ENCODE assay signal across 35 cellular contexts in the genomic region with DNA sequence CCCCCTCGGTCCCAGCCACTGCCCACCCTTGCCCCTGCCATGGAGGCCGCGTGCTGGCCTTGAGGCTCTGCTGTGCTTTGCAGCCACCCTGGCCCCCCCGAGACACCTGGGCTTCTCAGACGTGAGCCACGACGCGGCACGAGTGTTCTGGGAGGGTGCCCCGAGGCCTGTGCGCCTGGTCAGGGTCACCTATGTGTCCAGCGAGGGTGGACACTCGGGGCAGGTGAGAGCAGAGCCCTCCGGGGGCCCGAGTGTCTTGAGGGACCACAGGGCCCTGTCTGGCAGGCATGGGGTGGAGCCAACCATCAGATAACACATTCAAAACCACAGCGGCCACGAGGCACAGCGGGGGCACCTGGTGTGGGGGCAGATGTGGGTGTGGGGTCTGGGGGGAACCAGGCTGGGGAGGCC. TPM values are rescaled to one million over a fixed set of nuclear protein-coding genes. Genes with fewer than 3 reads are reported as not detected.
"Had no signal": no experiment of that assay in that cellular context is flagged by ENCODE, and none has a peak within 500 bp of the region (broad histone marks: within the 10 kb centered on the region; RNA-seq: fewer than 3 reads in every experiment).

No MANE protein-coding gene starts in this region.

- H3K9me3 ChIP-seq: adrenal gland, SJCRH30 had no signal

- H3K4me1 ChIP-seq: adrenal gland had no signal

- H3K9me3 Mint-ChIP-seq: activated CD4-positive, alpha-beta T cell treated with anti-CD3 and anti-CD28 coated beads, Interleukin-2, amount 10 ng/mL, durations not matched to agents 24 days and 14 days; activated CD8-positive, alpha-beta T cell treated with anti-CD3 and anti-CD28 coated beads for 36 hours; activated naive CD4-positive, alpha-beta T cell treated with anti-CD3 and anti-CD28 coated beads for 36 hours; activated naive CD4-positive, alpha-beta T cell treated with anti-CD3 and anti-CD28 coated beads, Interleukin-2, amount 50 U/mL, for 72 hours; activated T-cell treated with anti-CD3 and anti-CD28 coated beads, Interleukin-2, amount 50 U/mL, for 24 hours; brain; T-helper 2 cell treated with Interferon-gamma antibody and Interleukin-4, amounts not matched to agents 5 μg/mL and 100 μg/mL, for 36 hours had no signal

- H3K27me3 Mint-ChIP-seq: activated CD4-positive, alpha-beta T cell treated with anti-CD3 and anti-CD28 coated beads, Interleukin-2, amount 10 ng/mL, durations not matched to agents 24 days and 14 days had no signal

- H3K4me3 Mint-ChIP-seq: activated CD4-positive, alpha-beta T cell treated with anti-CD3 and anti-CD28 coated beads, Interleukin-2, amount 10 ng/mL, durations not matched to agents 24 days and 14 days; activated CD8-positive, alpha-beta T cell treated with anti-CD3 and anti-CD28 coated beads for 36 hours; activated naive CD4-positive, alpha-beta T cell treated with anti-CD3 and anti-CD28 coated beads for 36 hours; activated T-cell treated with anti-CD3 and anti-CD28 coated beads, Interleukin-2, amount 50 U/mL, for 24 hours; brain; T-helper 2 cell treated with Interferon-gamma antibody and Interleukin-4, amounts not matched to agents 5 μg/mL and 100 μg/mL, for 36 hours had no signal

- H3K27ac ChIP-seq: adrenal gland, KMS-11, PC-9, RWPE1, SJCRH30, SK-N-MC had no signal

- FAIRE-seq: bronchial epithelial cell, RCC 7860, TTC549 had no signal

- H3K9ac ChIP-seq: KMS-11 had no signal

- H3K36me3 Mint-ChIP-seq: activated naive CD4-positive, alpha-beta T cell treated with anti-CD3 and anti-CD28 coated beads, Interleukin-2, amount 50 U/mL, for 72 hours; brain had no signal

- H3K4me1 Mint-ChIP-seq: activated CD4-positive, alpha-beta T cell treated with anti-CD3 and anti-CD28 coated beads, Interleukin-2, amount 10 ng/mL, durations not matched to agents 24 days and 14 days had no signal

- H3K36me3 ChIP-seq: adrenal gland, SJCRH30 had no signal

- H3K4me2 ChIP-seq: KMS-11, PC-9 had no signal

- H3K4me3 ChIP-seq: adrenal gland, PC-9, SJCRH30, SK-N-MC had no signal

- ATAC-seq: activated CD8-positive, alpha-beta T cell treated with anti-CD3 and anti-CD28 coated beads for 36 hours; activated naive CD4-positive, alpha-beta T cell treated with anti-CD3 and anti-CD28 coated beads, Interleukin-2, amount 50 U/mL, for 72 hours had no signal

- H3K27ac Mint-ChIP-seq: activated CD4-positive, alpha-beta T cell treated with anti-CD3 and anti-CD28 coated beads, Interleukin-2, amount 10 ng/mL, durations not matched to agents 24 days and 14 days; activated CD8-positive, alpha-beta T cell treated with anti-CD3 and anti-CD28 coated beads for 36 hours; activated naive CD4-positive, alpha-beta T cell treated with anti-CD3 and anti-CD28 coated beads for 36 hours; activated naive CD4-positive, alpha-beta T cell treated with anti-CD3 and anti-CD28 coated beads, Interleukin-2, amount 50 U/mL, for 72 hours; activated T-cell treated with anti-CD3 and anti-CD28 coated beads, Interleukin-2, amount 50 U/mL, for 24 hours; brain; T-helper 2 cell treated with Interferon-gamma antibody and Interleukin-4, amounts not matched to agents 5 μg/mL and 100 μg/mL, for 36 hours had no signal

- DNase-seq: activated CD4-positive, alpha-beta T cell treated with anti-CD3 and anti-CD28 coated beads, Interleukin-2, amount 10 ng/mL, durations not matched to agents 24 days and 14 days; activated CD4-positive, alpha-beta T cell treated with anti-CD3 and anti-CD28 coated beads, Interleukin-2, amount 50 U/mL, for 4 hours; activated CD8-positive, alpha-beta T cell treated with anti-CD3 and anti-CD28 coated beads for 36 hours; activated gamma-delta T cell treated with Interleukin-2 at 50 U/mL for 16 hours; activated naive CD4-positive, alpha-beta T cell treated with anti-CD3 and anti-CD28 coated beads for 36 hours; activated T-cell treated with anti-CD3 and anti-CD28 coated beads, Interleukin-2, amount 50 U/mL, for 24 hours; adrenal gland; central memory CD4-positive, alpha-beta T cell; MM.1S; MV-4-11; NCI-H1092 treated with DMSO at 0.1 percent for 48 hours; NCI-H1417; NCI-H146; NCI-H187; NCI-H2029 treated with DMSO at 0.1 percent for 48 hours; NCI-H2107; NCI-H2171; NCI-H510A; NCI-H526; NCI-H748 treated with DMSO at 0.1 percent for 48 hours; NK-92 treated with Interleukin-12 subunit alpha and Interleukin-12 subunit beta, amount 100 ng/mL, for 24 hours; PC-9 had no signal

RNA-seq across cellular contexts. Expression of gene COL20A1, which starts 18.9 kb away (rescaled TPM):
- total RNA-seq: activated CD4-positive, alpha-beta T cell treated with anti-CD3 and anti-CD28 coated beads, Interleukin-2, amount 10 ng/mL, durations not matched to agents 24 days and 14 days; activated CD8-positive, alpha-beta memory T cell treated with anti-CD3 and anti-CD28 coated beads for 36 hours; bronchial epithelial cell; PC-9; SJCRH30 had no signal

RNA-seq across cellular contexts. Expression of gene CHRNA4, which starts 49.3 kb away (rescaled TPM):
- total RNA-seq: activated CD4-positive, alpha-beta T cell treated with anti-CD3 and anti-CD28 coated beads, Interleukin-2, amount 10 ng/mL, durations not matched to agents 24 days and 14 days; activated CD8-positive, alpha-beta memory T cell treated with anti-CD3 and anti-CD28 coated beads for 36 hours; activated CD8-positive, alpha-beta T cell treated with anti-CD3 and anti-CD28 coated beads for 36 hours; activated naive CD4-positive, alpha-beta T cell treated with anti-CD3 and anti-CD28 coated beads for 36 hours; activated naive CD4-positive, alpha-beta T cell treated with anti-CD3 and anti-CD28 coated beads, Interleukin-2, amount 50 U/mL, for 72 hours; bronchial epithelial cell; LHCN-M2; PC-9; T-helper 1 cell treated with Interleukin-12 subunit alpha and Interleukin-12 subunit beta and Interleukin-4 antibody, amounts not matched to agents 30 ng/mL and 1 ng/mL, for 36 hours had no signal

RNA-seq across cellular contexts. Expression of gene NKAIN4, which starts 57.6 kb away (rescaled TPM):
- total RNA-seq: activated CD4-positive, alpha-beta T cell treated with anti-CD3 and anti-CD28 coated beads, Interleukin-2, amount 10 ng/mL, durations not matched to agents 24 days and 14 days; activated CD8-positive, alpha-beta memory T cell treated with anti-CD3 and anti-CD28 coated beads for 36 hours; activated CD8-positive, alpha-beta T cell treated with anti-CD3 and anti-CD28 coated beads for 36 hours; activated naive CD4-positive, alpha-beta T cell treated with anti-CD3 and anti-CD28 coated beads for 36 hours; activated naive CD4-positive, alpha-beta T cell treated with anti-CD3 and anti-CD28 coated beads, Interleukin-2, amount 50 U/mL, for 72 hours; LHCN-M2; PC-9; T-helper 1 cell treated with Interleukin-12 subunit alpha and Interleukin-12 subunit beta and Interleukin-4 antibody, amounts not matched to agents 30 ng/mL and 1 ng/mL, for 36 hours had no signal
